In genomic region chr21:44353200-44353970, GRCh38 we compare ENCODE assay signal across 10 cellular contexts. TPM values are rescaled to one million over a fixed set of nuclear protein-coding genes. Genes with fewer than 3 reads are reported as not detected.
DNase-seq lines count a peak whose midpoint lies in the region; ATAC-seq lines count a peak whose summit lies in the region.
"Had no signal": no experiment of that assay in that cellular context is flagged by ENCODE, and none has a peak within 500 bp of the region (broad histone marks: within the 10 kb centered on the region; RNA-seq: fewer than 3 reads in every experiment).

Gene TRPM2, plus strand, starts transcription at chr21:44353621. Its CDS starts 80 bp downstream, at chr21:44353701.

- H3K9ac ChIP-seq in adipocyte (ENCODE audit: low read length): no peak within 1 kb of the TSS
- H3K9ac ChIP-seq: KMS-11 had no signal

- H3K4me1 ChIP-seq in adipocyte (ENCODE audit: control insufficient read depth, insufficient read depth, low read length): peaks cover 20% of the 10 kb centered on the region
- peaks cover 23% of the 10 kb centered on the region for H3K4me1 ChIP-seq in effector memory CD4-positive, alpha-beta T cell (ENCODE audit: control insufficient read depth, insufficient read depth, low read length, poor library complexity, severe bottlenecking)

- no peaks in the 10 kb centered on the region for H3K9me3 ChIP-seq in adipocyte (ENCODE audit: control insufficient read depth, low read length)
- H3K9me3 ChIP-seq in effector memory CD4-positive, alpha-beta T cell (ENCODE audit: control insufficient read depth, low read length): no peaks in the 10 kb centered on the region

- ATAC-seq in GM18511 (IDR thresholded peaks at IDR 0.05; ENCODE audit: unreplicated experiment) (peak; percentile 54), naive B cell (ENCODE audit: low read depth in 2 of 2) (peak; percentile 64 to 65)

- H3K9me3 Mint-ChIP-seq in naive B cell: peaks cover 0 to 3% (median 0%) of the 10 kb centered on the region in 7 donors

- H3K36me3 ChIP-seq in adipocyte (ENCODE audit: control insufficient read depth, insufficient read depth, low read length, severe bottlenecking): no peaks in the 10 kb centered on the region
- no peaks in the 10 kb centered on the region for H3K36me3 ChIP-seq in effector memory CD4-positive, alpha-beta T cell (ENCODE audit: control insufficient read depth, insufficient read depth, low read length)

- H3K36me3 Mint-ChIP-seq in naive B cell: peaks cover 0 to 4% of the 10 kb centered on the region in 2 donors

- peak within 1 kb of the TSS; percentile 20 for H3K4me3 ChIP-seq in adipocyte (ENCODE audit: low read length)
- no peak within 1 kb of the TSS for H3K4me3 ChIP-seq in effector memory CD4-positive, alpha-beta T cell (ENCODE audit: insufficient read depth, low read depth, low read length, poor library complexity, severe bottlenecking)

- no peak within 1 kb of the TSS for H3K27ac ChIP-seq in effector memory CD4-positive, alpha-beta T cell (ENCODE audit: insufficient read depth, low read length, poor library complexity, severe bottlenecking)
- H3K27ac ChIP-seq: KMS-11 had no signal

- DNase-seq in MV-4-11 (lab: John Stamatoyannopoulos, UW): peak; percentile 99
- DNase-seq in adipocyte (ENCODE audit: low read depth): peak; percentile 52
- DNase-seq in naive B cell: no peak
- no peak for DNase-seq in cortex of kidney (lab: John Stamatoyannopoulos, UW)
- DNase-seq in middle frontal gyrus (ENCODE audit: extremely low spot score, low spot score): no peak
- DNase-seq in A172 (ENCODE audit: low spot score): no peak
- no peak for DNase-seq in effector memory CD4-positive, alpha-beta T cell

- peaks cover 0 to 20% (median 0%) of the 10 kb centered on the region in 3 donors for H3K27me3 Mint-ChIP-seq in naive B cell

- peak within 1 kb of the TSS; percentile 26 to 94 (median 74) for H3K27ac Mint-ChIP-seq in naive B cell

- H3K4me3 Mint-ChIP-seq in naive B cell: peak within 1 kb of the TSS; percentile 79 to 95 (median 89)

- H3K27me3 ChIP-seq in adipocyte (replicated peaks; ENCODE audit: control insufficient read depth, insufficient read depth, low read length): peaks cover 61% of the 10 kb centered on the region
- H3K27me3 ChIP-seq in effector memory CD4-positive, alpha-beta T cell (replicated peaks; ENCODE audit: control insufficient read depth, insufficient read depth, low read length, poor library complexity, severe bottlenecking): peaks cover 13% of the 10 kb centered on the region

- H3K4me1 Mint-ChIP-seq in naive B cell: peaks cover 39 to 54% (median 43%) of the 10 kb centered on the region in 3 donors

RNA-seq across cellular contexts. Expression of gene TRPM2, which starts in this region (rescaled TPM):
- 1 to 10 TPM in 5 of 6 donors, under 1 TPM in 1; 0.48 to 4.8 (median 2.6) TPM for polyA plus RNA-seq in naive B cell (ENCODE audit: low read depth in 6 of 6)
- total RNA-seq in A172 (2014; rRNA removed; shearing (Covaris generic)): 0.98 and 1.9 TPM in 2 replicates
- total RNA-seq: fibroblast of lung had no signal
- polyA plus RNA-seq: fibroblast of lung had no signal

Comparison
In these comparisons a context has a peak if more than half of its experiments do, and no peak if none do; other contexts are left out.
1. DNase-seq: peak in MV-4-11 (single experiment) and adipocyte (single experiment); none in naive B cell (single experiment), cortex of kidney (single experiment), middle frontal gyrus (single experiment), A172 (single experiment) and effector memory CD4-positive, alpha-beta T cell (0 of 3).